ENCODE assay signal across 30 cellular contexts in genomic region chr18:2180586-2180985, GRCh38.
DNase-seq lines count a peak whose midpoint lies in the region; ATAC-seq and TF ChIP-seq lines count a peak whose summit lies in the region.
"Had no signal": no experiment of that assay in that cellular context is flagged by ENCODE, and none has a peak within 500 bp of the region (broad histone marks: within the 10 kb centered on the region; RNA-seq: fewer than 3 reads in every experiment).

No MANE protein-coding gene starts in this region.

- TF ChIP-seq CTCF in MCF 10A (IDR thresholded peaks at IDR 0.05; ENCODE audit: unreplicated experiment) (no peak), mammary epithelial cell (conservative IDR thresholded peaks at IDR 0.05 in 1 of 2, IDR thresholded peaks at IDR 0.05 in 1 of 2; ENCODE audit: extremely low read depth in 1 of 2, insufficient read depth in 1 of 2, low read depth in 1 of 2, low read length in 2 of 2) (peak in 1 of 2 donors; percentile 37)

- BruUV-seq in MCF 10A (replicated peaks; lab: Mats Ljungman, UMichigan): no TSS peak
- BruUV-seq in mammary epithelial cell (replicated peaks; lab: Mats Ljungman, UMichigan): no TSS peak

- POLR2A ChIA-PET in MCF 10A (lab: Yijun Ruan, JAX): interaction anchor here (1.2 to 1.4 kb wide), 3 partner anchors 10 to 33 kb away, joined by 3 to 7 read pairs (median 3); no protein-coding TSS in a partner anchor

- CTCF ChIA-PET in MCF 10A (lab: Yijun Ruan, JAX) (interaction anchor here (0.7 to 1.8 kb wide), 4 partner anchors 44 to 517 kb away, joined by 3 to 6 read pairs (median 4); no protein-coding TSS in a partner anchor), mammary epithelial cell (lab: Charles Lee; ENCODE audit: low non-redundant PET) (no interaction called here)

- H3K4me1 Mint-ChIP-seq in MCF 10A (ENCODE audit: insufficient read depth, unreplicated experiment): no peaks in the 10 kb centered on the region
- H3K4me1 Mint-ChIP-seq: activated T-helper 17 cell treated with anti-CD3 and anti-CD28 coated beads, Interleukin-2, amount 50 U/mL, for 72 hours; CD8-positive, alpha-beta memory T cell; central memory CD8-positive, alpha-beta T cell; GM23338; memory B cell; WTC11 had no signal

- no peaks in the 10 kb centered on the region for H3K36me3 Mint-ChIP-seq in MCF 10A (ENCODE audit: insufficient read depth, unreplicated experiment)
- H3K36me3 Mint-ChIP-seq: activated naive CD8-positive, alpha-beta T cell; CD8-positive, alpha-beta memory T cell; memory B cell; neural progenitor cell; WTC11 had no signal

- H3K27ac Mint-ChIP-seq in MCF 10A (ENCODE audit: low read depth, unreplicated experiment): no peak overlapping the region
- H3K27ac Mint-ChIP-seq: activated naive CD8-positive, alpha-beta T cell; activated T-helper 17 cell treated with anti-CD3 and anti-CD28 coated beads, Interleukin-2, amount 50 U/mL, for 72 hours; CD8-positive, alpha-beta memory T cell; GM23338; HFFc6; memory B cell; neural progenitor cell; WTC11 had no signal

- no peaks in the 10 kb centered on the region for H3K9me3 ChIP-seq in mammary epithelial cell (replicated peaks; ENCODE audit: insufficient read depth, low read length)
- H3K9me3 ChIP-seq: Peyer's patch, SJSA1, tibial artery had no signal

- no peaks in the 10 kb centered on the region for H3K27me3 Mint-ChIP-seq in MCF 10A (ENCODE audit: insufficient read depth, unreplicated experiment)
- H3K27me3 Mint-ChIP-seq: memory B cell had no signal

- no peak overlapping the region for H2AFZ ChIP-seq in mammary epithelial cell (ENCODE audit: low read depth, low read length)
- H2AFZ ChIP-seq: GM23338, neural progenitor cell had no signal

- no peak overlapping the region for H3K4me3 Mint-ChIP-seq in MCF 10A (ENCODE audit: unreplicated experiment)
- H3K4me3 Mint-ChIP-seq: activated naive CD8-positive, alpha-beta T cell; activated T-helper 17 cell treated with anti-CD3 and anti-CD28 coated beads, Interleukin-2, amount 50 U/mL, for 72 hours; CD8-positive, alpha-beta memory T cell; central memory CD8-positive, alpha-beta T cell; GM23338; HFFc6; memory B cell; neural progenitor cell; WTC11 had no signal

- no peaks in the 10 kb centered on the region for H3K9me3 Mint-ChIP-seq in MCF 10A (ENCODE audit: unreplicated experiment)
- H3K9me3 Mint-ChIP-seq: activated T-helper 17 cell treated with anti-CD3 and anti-CD28 coated beads, Interleukin-2, amount 50 U/mL, for 72 hours; CD8-positive, alpha-beta memory T cell; central memory CD8-positive, alpha-beta T cell; HFFc6; memory B cell had no signal

- H3K4me2 ChIP-seq in mammary epithelial cell (ENCODE audit: insufficient read depth, low read depth, low read length): no peak overlapping the region
- H3K4me2 ChIP-seq: GM23338, neural progenitor cell had no signal

- no peaks in the 10 kb centered on the region for H4K20me1 ChIP-seq in mammary epithelial cell (ENCODE audit: insufficient read depth, low read length)

- no peak overlapping the region for H3K4me3 ChIP-seq in mammary epithelial cell (replicated peaks in 1 of 3; ENCODE audit: insufficient read depth in 1 of 3, low read depth in 2 of 3, low read length in 3 of 3)
- H3K4me3 ChIP-seq: GM23338, neural progenitor cell, Peyer's patch, SJSA1, stomach, tibial artery had no signal

- DNase-seq in MCF 10A (ENCODE audit: unreplicated experiment) (peak; percentile 15), mammary epithelial cell (no peak), OCI-M1 (lab: John Stamatoyannopoulos, UW) (peak; percentile 87), amniotic epithelial cell (ENCODE audit: low read depth) (peak; percentile 11), AG08395 (ENCODE audit: low spot score) (no peak)
- no peak for DNase-seq in NK-92 treated with Interleukin-12 subunit alpha and Interleukin-12 subunit beta, amount 100 ng/mL, for 24 hours (lab: John Stamatoyannopoulos, UW)
- DNase-seq: activated CD4-positive, alpha-beta T cell treated with anti-CD3 and anti-CD28 coated beads, Interleukin-2, amount 50 U/mL, for 1 hour; CD8-positive, alpha-beta memory T cell; DMS153; foreskin fibroblast; HFFc6; left colon; NCI-H2081 treated with DMSO at 0.1 percent for 48 hours; NCI-H446; NCI-H82; Peyer's patch; stomach; T-helper 2 cell; tibial artery had no signal

- in situ Hi-C loops in mammary epithelial cell (cut with MboI; ENCODE audit: low sequenced_read_pairs in 2 of 2): no loop called here

- H3K4me1 ChIP-seq in mammary epithelial cell (ENCODE audit: insufficient read depth, low read length): no peaks in the 10 kb centered on the region
- H3K4me1 ChIP-seq: neural progenitor cell, Peyer's patch, SJSA1, stomach, tibial artery had no signal

- ATAC-seq in SK-N-SH treated with all-trans-retinoic acid at 6 μM for 48 hours (no peak), HG02642 (IDR thresholded peaks at IDR 0.05; ENCODE audit: poor library complexity, unreplicated experiment) (no peak)
- ATAC-seq: activated T-helper 17 cell treated with anti-CD3 and anti-CD28 coated beads, Interleukin-2, amount 50 U/mL, for 72 hours; GM23338; left colon; WTC11 had no signal

- no peak overlapping the region for H3K27ac ChIP-seq in mammary epithelial cell (ENCODE audit: insufficient read depth, low read depth, low read length)
- H3K27ac ChIP-seq: 22Rv1, neural progenitor cell, Peyer's patch, SJSA1, stomach, tibial artery had no signal

- 58% methylated on average over 1 of the region's 1 CpG for WGBS in mammary epithelial cell (ENCODE audit: low coverage, missing lambda C conversion rate)

- no peak overlapping the region for H3K9ac ChIP-seq in mammary epithelial cell (ENCODE audit: insufficient read depth, low read length)
- H3K9ac ChIP-seq: neural progenitor cell had no signal

- no peaks in the 10 kb centered on the region for H3K79me2 ChIP-seq in mammary epithelial cell (ENCODE audit: insufficient read depth, low read length)

- peaks cover 6% of the 10 kb centered on the region for H3K27me3 ChIP-seq in mammary epithelial cell (ENCODE audit: insufficient read depth, low read length)
- H3K27me3 ChIP-seq: neural progenitor cell, Peyer's patch, SJSA1, stomach, tibial artery had no signal

- intact Hi-C loops in MCF 10A (cut with micrococcal nuclease): no loop called here
- intact Hi-C loops in mammary epithelial cell (cut with micrococcal nuclease): no loop called here

- dilution Hi-C loops in mammary epithelial cell (cut with HindIII; ENCODE audit: low sequenced_read_pairs): no loop called here

- no peaks in the 10 kb centered on the region for H3K36me3 ChIP-seq in mammary epithelial cell (ENCODE audit: insufficient read depth, low read length)
- H3K36me3 ChIP-seq: neural progenitor cell, Peyer's patch, SJSA1, stomach, tibial artery had no signal

TF ChIP-seq in SK-N-SH treated with all-trans-retinoic acid at 6 μM for 48 hours, 23 proteins besides CTCF, POLR2A, EP300 and RAD21 (continues in another document):
- no peak for TF ChIP-seq ZFP3 (CRISPR knock-in tag; IDR thresholded peaks at IDR 0.05)
- TF ChIP-seq ZFP30 (CRISPR knock-in tag; IDR thresholded peaks at IDR 0.05): no peak
- TF ChIP-seq ZNF70 (CRISPR knock-in tag; IDR thresholded peaks at IDR 0.05): no peak
- TF ChIP-seq CSRNP3 (CRISPR knock-in tag; IDR thresholded peaks at IDR 0.05): no peak
- no peak for TF ChIP-seq GLIS3 (CRISPR knock-in tag; IDR thresholded peaks at IDR 0.05)
- no peak for TF ChIP-seq BACH2 (CRISPR knock-in tag; IDR thresholded peaks at IDR 0.05; ENCODE audit: borderline replicate concordance)
- TF ChIP-seq ESRRG (CRISPR knock-in tag; IDR thresholded peaks at IDR 0.05): no peak
- TF ChIP-seq ZC3H10 (CRISPR knock-in tag; IDR thresholded peaks at IDR 0.05): no peak
- no peak for TF ChIP-seq ZNF8 (CRISPR knock-in tag; IDR thresholded peaks at IDR 0.05)
- no peak for TF ChIP-seq ARNTL (CRISPR knock-in tag; IDR thresholded peaks at IDR 0.05; ENCODE audit: borderline replicate concordance, low read depth)
- no peak for TF ChIP-seq PPARA (CRISPR knock-in tag; IDR thresholded peaks at IDR 0.05; ENCODE audit: borderline replicate concordance)
- TF ChIP-seq POU6F1 (CRISPR knock-in tag; IDR thresholded peaks at IDR 0.05; ENCODE audit: borderline replicate concordance, low read depth): no peak
- no peak for TF ChIP-seq OSR1 (CRISPR knock-in tag; IDR thresholded peaks at IDR 0.05)
- no peak for TF ChIP-seq CSDC2 (CRISPR knock-in tag; IDR thresholded peaks at IDR 0.05)
- TF ChIP-seq SNAI2 (CRISPR knock-in tag; IDR thresholded peaks at IDR 0.05): no peak

Comparison
In these comparisons a context has a peak if more than half of its experiments do, and no peak if none do; other contexts are left out.
1. DNase-seq: peak in MCF 10A (single experiment), OCI-M1 (single experiment) and amniotic epithelial cell (single experiment); none in mammary epithelial cell (single experiment), AG08395 (single experiment) and NK-92 treated with Interleukin-12 subunit alpha and Interleukin-12 subunit beta, amount 100 ng/mL, for 24 hours (single experiment).